In genomic region chr2:2732331-2733119, GRCh38 we compare ENCODE assay signal across 10 cellular contexts.
"Had no signal": no experiment of that assay in that cellular context is flagged by ENCODE, and none has a peak within 500 bp of the region (broad histone marks: within the 10 kb centered on the region; RNA-seq: fewer than 3 reads in every experiment).

No MANE protein-coding gene starts in this region.

- H2AFZ ChIP-seq: GM23248 had no signal

- H3K36me3 ChIP-seq: HAP-1 had no signal

- ATAC-seq: HCT116, HepG2, K562 had no signal

- H3K27ac Mint-ChIP-seq: HFFc6 had no signal

- H3K4me3 ChIP-seq: GM23248, HAP-1, K562 had no signal

- H3K9ac ChIP-seq: GM23248 had no signal

- H3K27ac ChIP-seq: GM23248, HL-60 had no signal

- H3K4me3 Mint-ChIP-seq: HFFc6 had no signal

- DNase-seq: GM23248, GOT3, H7, HFFc6, KG1 had no signal

- H3K4me1 ChIP-seq: HAP-1 had no signal

- H3K9me3 ChIP-seq: HAP-1 had no signal
